Comparison of ENCODE assay signal across 16 cellular contexts in the genomic region with DNA sequence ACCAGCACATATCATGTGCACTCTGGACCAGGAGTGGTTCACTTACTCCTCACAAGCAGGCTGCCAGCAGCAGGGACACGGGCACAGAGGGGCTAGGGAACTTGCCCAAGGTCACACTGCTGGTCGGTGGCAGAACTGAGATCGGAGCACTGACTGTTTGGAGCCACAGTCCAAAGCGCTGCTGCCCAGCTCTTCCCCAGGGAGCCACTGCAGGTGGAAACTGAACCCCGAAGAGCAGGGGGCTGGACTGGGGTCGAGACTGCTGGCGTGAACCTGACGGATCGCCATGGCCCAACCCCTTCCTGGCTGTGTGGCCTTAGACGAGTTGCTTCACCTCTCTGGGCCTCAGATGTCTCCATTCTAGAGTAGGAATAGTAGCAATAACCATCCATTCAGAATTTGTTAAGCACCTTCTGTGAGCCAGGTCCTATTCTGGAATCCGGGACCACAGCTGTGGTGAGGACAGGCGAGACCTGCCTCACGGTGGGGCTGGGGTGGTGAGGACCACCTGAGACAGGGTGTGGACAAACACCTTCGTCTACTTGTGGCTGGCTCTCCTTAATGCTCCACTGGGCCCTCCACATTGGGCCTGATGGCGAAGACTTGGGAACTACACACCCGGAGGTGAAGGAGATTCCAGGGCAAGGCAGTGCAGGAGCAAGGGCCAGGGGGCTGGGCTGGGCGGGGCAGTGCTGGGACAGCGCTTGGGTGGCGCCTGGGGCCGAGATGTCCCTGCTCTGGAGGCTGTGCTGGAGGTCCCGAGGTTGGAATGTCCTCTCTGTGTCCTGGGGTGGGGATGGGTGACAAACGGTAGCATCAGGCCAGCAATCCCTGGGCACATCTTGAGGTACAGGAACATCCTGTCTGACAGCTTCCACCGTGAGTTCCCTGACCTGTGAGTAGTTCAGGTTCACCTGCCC. TPM values are rescaled to one million over a fixed set of nuclear protein-coding genes. Genes with fewer than 3 reads are reported as not detected.
DNase-seq lines count a peak whose midpoint lies in the region; ATAC-seq, FAIRE-seq and TF ChIP-seq lines count a peak whose summit lies in the region.
"Had no signal": no experiment of that assay in that cellular context is flagged by ENCODE, and none has a peak within 500 bp of the region (broad histone marks: within the 10 kb centered on the region; RNA-seq: fewer than 3 reads in every experiment).

No MANE protein-coding gene starts in this region.

- 34% methylated on average over 7 of the region's 23 CpGs for WGBS in right lobe of liver (ENCODE audit: insufficient coverage, low coverage, low lambda C conversion rate, missing lambda C conversion rate)
- WGBS in heart right ventricle, 2 donors = 85 to 88% methylated on average over 23 of the region's 23 CpGs

- DNase-seq in left ventricle myocardium inferior = no peak
- DNase-seq in right atrium auricular region (ENCODE audit: low spot score) = no peak
- peak; percentile 21 to 74 (median 67) for DNase-seq in right lobe of liver
- DNase-seq in vagina (ENCODE audit: extremely low spot score in 2 of 2) = no peak
- DNase-seq in heart right ventricle = no peak
- no peak for DNase-seq in GM19239 (ENCODE audit: insufficient read length, low spot score)
- DNase-seq: head of caudate nucleus, left lung, NCI-H1092 treated with DMSO at 0.1 percent for 48 hours, NCI-H226, nucleus accumbens, testis had no signal

- no peaks in the 10 kb centered on the region for H3K9me3 Mint-ChIP-seq in activated naive CD8-positive, alpha-beta T cell (ENCODE audit: low read depth)
- H3K9me3 Mint-ChIP-seq: activated T-helper 2 cell treated with anti-CD3 and anti-CD28 coated beads, Interferon-gamma antibody, Interleukin-2, Interleukin-4, amounts not matched to agents 10 μg/mL and 5 μg/mL and 100 μg/mL, durations not matched to agents 14 hours and 24 hours and 36 hours had no signal

- no peaks in the 10 kb centered on the region for H3K9me3 ChIP-seq in left ventricle myocardium inferior (replicated peaks)
- no peaks in the 10 kb centered on the region for H3K9me3 ChIP-seq in right atrium auricular region
- no peaks in the 10 kb centered on the region for H3K9me3 ChIP-seq in right lobe of liver
- no peaks in the 10 kb centered on the region for H3K9me3 ChIP-seq in vagina
- H3K9me3 ChIP-seq in heart right ventricle = no peaks in the 10 kb centered on the region
- H3K9me3 ChIP-seq: left lung, testis had no signal

- H3K27me3 ChIP-seq in left ventricle myocardium inferior (ENCODE audit: low read depth) = no peaks in the 10 kb centered on the region
- H3K27me3 ChIP-seq in right atrium auricular region = no peaks in the 10 kb centered on the region
- no peaks in the 10 kb centered on the region for H3K27me3 ChIP-seq in right lobe of liver
- H3K27me3 ChIP-seq in vagina = no peaks in the 10 kb centered on the region
- no peaks in the 10 kb centered on the region for H3K27me3 ChIP-seq in heart right ventricle
- H3K27me3 ChIP-seq: left lung, testis had no signal

- peak overlapping the region; percentile 20 for H3K4me3 Mint-ChIP-seq in activated naive CD8-positive, alpha-beta T cell

- H3K4me3 ChIP-seq in left ventricle myocardium inferior (no peak overlapping the region), right atrium auricular region (no peak overlapping the region), right lobe of liver (peak overlapping the region in 1 of 3 donors; percentile 37), vagina (no peak overlapping the region), heart right ventricle (no peak overlapping the region)
- H3K4me3 ChIP-seq: left lung, testis had no signal

- TF ChIP-seq CTCF in left ventricle myocardium inferior (IDR thresholded peaks at IDR 0.05; ENCODE audit: borderline replicate concordance) (no peak), right atrium auricular region (IDR thresholded peaks at IDR 0.05) (no peak), right lobe of liver (IDR thresholded peaks at IDR 0.05) (no peak), vagina (IDR thresholded peaks at IDR 0.05) (no peak), heart right ventricle (IDR thresholded peaks at IDR 0.05) (no peak)

- no peak for FAIRE-seq in GM19239 (lab: Jason Lieb, UNC)

- no peaks in the 10 kb centered on the region for H3K27me3 Mint-ChIP-seq in activated naive CD8-positive, alpha-beta T cell

- H3K4me1 ChIP-seq in left ventricle myocardium inferior (peaks cover 38% of the 10 kb centered on the region), right atrium auricular region (peaks cover 0 to 44% of the 10 kb centered on the region in 2 donors), right lobe of liver (peaks cover 0 to 84% (median 39%) of the 10 kb centered on the region in 4 donors), vagina (peaks cover 44% of the 10 kb centered on the region), heart right ventricle (peaks cover 18 to 44% (median 30%) of the 10 kb centered on the region in 9 donors)

- TF ChIP-seq POLR2A in right lobe of liver (IDR thresholded peaks at IDR 0.05) = no peak
- TF ChIP-seq POLR2A in vagina (IDR thresholded peaks at IDR 0.05) = no peak

- no peak overlapping the region for H3K27ac Mint-ChIP-seq in activated naive CD8-positive, alpha-beta T cell
- H3K27ac Mint-ChIP-seq: activated T-helper 2 cell treated with anti-CD3 and anti-CD28 coated beads, Interferon-gamma antibody, Interleukin-2, Interleukin-4, amounts not matched to agents 10 μg/mL and 5 μg/mL and 100 μg/mL, durations not matched to agents 14 hours and 24 hours and 36 hours had no signal

- peak in 2 of 4 donors; percentile 1 to 5 for ATAC-seq in right lobe of liver
- no peak for ATAC-seq in HG03571 (IDR thresholded peaks at IDR 0.05; ENCODE audit: unreplicated experiment)
- ATAC-seq in heart right ventricle = no peak

- peaks cover 8% of the 10 kb centered on the region for H3K4me1 Mint-ChIP-seq in activated naive CD8-positive, alpha-beta T cell (ENCODE audit: low read depth)

- no peaks in the 10 kb centered on the region for H3K36me3 ChIP-seq in left ventricle myocardium inferior
- no peaks in the 10 kb centered on the region for H3K36me3 ChIP-seq in right atrium auricular region
- H3K36me3 ChIP-seq in right lobe of liver = no peaks in the 10 kb centered on the region
- H3K36me3 ChIP-seq in vagina = no peaks in the 10 kb centered on the region
- no peaks in the 10 kb centered on the region for H3K36me3 ChIP-seq in heart right ventricle
- H3K36me3 ChIP-seq: left lung had no signal

- H3K27ac ChIP-seq in left ventricle myocardium inferior (replicated peaks) = peak overlapping the region; percentile 60
- H3K27ac ChIP-seq in right atrium auricular region = peak overlapping the region in 1 of 2 donors; percentile 57
- peak overlapping the region; percentile 59 to 89 (median 75) for H3K27ac ChIP-seq in right lobe of liver
- H3K27ac ChIP-seq in vagina = peak overlapping the region; percentile 15
- H3K27ac ChIP-seq in heart right ventricle = peak overlapping the region in 3 of 10 donors; percentile 31 to 63 (median 58)
- H3K27ac ChIP-seq: left lung, testis had no signal

- intact Hi-C loops in left ventricle myocardium inferior (cut with micrococcal nuclease) (no loop called here), right lobe of liver (cut with DNase I) (no loop called here), vagina (cut with DNase I) (no loop called here), heart right ventricle (cut with DNase I) (no loop called here)

- H3K36me3 Mint-ChIP-seq in activated naive CD8-positive, alpha-beta T cell = no peaks in the 10 kb centered on the region
- H3K36me3 Mint-ChIP-seq: brain had no signal

RNA-seq across cellular contexts. Expression of a gene that starts 32.0 kb away (rescaled TPM):
- 82.5 TPM for total RNA-seq in left ventricle myocardium inferior
- 10 to 100 TPM; 47.5 to 69.4 TPM for total RNA-seq in right atrium auricular region
- 10 to 100 TPM; 12.0 to 23.8 (median 16.5) TPM for total RNA-seq in right lobe of liver
- total RNA-seq in vagina = 29.0 TPM
- total RNA-seq in heart right ventricle = 10 to 100 TPM; 63.4 to 89.6 (median 73.5) TPM
- 10 to 100 TPM; 12.8 to 23.6 TPM for polyA plus RNA-seq in heart right ventricle

RNA-seq across cellular contexts. Expression of a gene that starts 34.6 kb away (rescaled TPM):
- total RNA-seq in left ventricle myocardium inferior (7.1 TPM), right atrium auricular region (10 to 100 TPM in 1 of 2 donors, 1 to 10 TPM in 1; 8.4 to 17.4 TPM), right lobe of liver (1 to 10 TPM; 3.0 to 9.9 (median 6.6) TPM), vagina (34.9 TPM), heart right ventricle (10 to 100 TPM in 1 of 10 donors, 1 to 10 TPM in 9; 4.4 to 10.2 (median 7.0) TPM)
- 1 to 10 TPM; 4.8 to 7.8 TPM for polyA plus RNA-seq in heart right ventricle

RNA-seq across cellular contexts. Expression of a gene that starts 40.9 kb away (rescaled TPM):
- total RNA-seq in left ventricle myocardium inferior (41.5 TPM), right atrium auricular region (10 to 100 TPM; 58.2 to 65.3 TPM), right lobe of liver (10 to 100 TPM; 18.9 to 30.7 (median 28.4) TPM), vagina (73.9 TPM), heart right ventricle (10 to 100 TPM; 37.5 to 49.9 (median 42.1) TPM)
- 10 to 100 TPM; 61.5 to 73.7 TPM for polyA plus RNA-seq in heart right ventricle

RNA-seq across cellular contexts. Expression of a gene that starts 56.9 kb away (rescaled TPM):
- total RNA-seq in left ventricle myocardium inferior (not detected), right atrium auricular region (under 1 TPM in 1 of 2 donors, not detected in 1; 0.35 TPM), right lobe of liver (1 to 10 TPM in 4 of 6 experiments, under 1 TPM in 2; 0.59 to 6.3 (median 2.7) TPM), vagina (18.2 TPM), heart right ventricle (1 to 10 TPM in 5 of 10 donors, under 1 TPM in 1, not detected in 4; 0.41 to 8.2 (median 1.6) TPM)
- under 1 TPM; 0.22 to 0.68 TPM for polyA plus RNA-seq in heart right ventricle

Comparison
In these comparisons a context has a peak if more than half of its experiments do, and no peak if none do; other contexts are left out.
1. DNase-seq: peak in right lobe of liver (3 of 3); none in left ventricle myocardium inferior (single experiment), right atrium auricular region (single experiment), vagina (0 of 2), heart right ventricle (0 of 2) and GM19239 (single experiment).